Comparison of ENCODE assay signal across 8 cellular contexts in the genomic region with DNA sequence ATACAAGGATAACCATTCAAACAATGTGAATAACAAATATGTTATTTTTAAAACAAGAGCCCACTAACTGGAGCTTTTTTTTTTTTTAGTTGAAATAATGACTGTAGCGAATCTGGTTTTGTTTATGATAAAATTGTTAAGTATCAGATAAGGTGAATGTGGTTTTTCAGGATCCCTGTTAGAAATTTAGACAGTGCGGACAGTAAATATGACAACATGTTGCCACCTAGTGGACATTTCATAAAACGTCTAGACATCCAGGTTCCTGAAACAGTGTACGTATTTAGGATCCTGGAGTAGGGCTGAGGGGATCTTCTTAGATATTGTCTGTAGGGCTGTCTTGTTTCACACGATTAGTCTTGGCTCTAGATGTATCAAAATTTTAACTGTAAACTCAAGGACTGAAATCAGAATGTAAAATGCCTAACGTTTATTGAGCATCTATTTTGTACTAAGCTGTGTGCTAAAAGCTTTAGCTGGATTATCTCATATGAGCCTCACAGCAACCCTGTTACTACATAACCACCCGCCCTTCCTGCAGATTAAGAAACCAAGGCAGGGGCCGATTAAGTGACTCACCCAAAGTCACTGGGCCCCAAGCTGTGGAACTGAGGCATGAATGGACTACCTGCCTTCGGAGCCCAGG. TPM values are rescaled to one million over a fixed set of nuclear protein-coding genes. Genes with fewer than 3 reads are reported as not detected.
DNase-seq lines count a peak whose midpoint lies in the region; ATAC-seq and TF ChIP-seq lines count a peak whose summit lies in the region.

No MANE protein-coding gene starts in this region.

- no peaks in the 10 kb centered on the region for H3K4me1 ChIP-seq in CD4-positive, CD25-positive, alpha-beta regulatory T cell (ENCODE audit: control insufficient read depth, insufficient read depth, low read length, poor library complexity, severe bottlenecking)

- peak overlapping the region in 1 of 4 donors; percentile 55 for H3K4me3 Mint-ChIP-seq in CD4-positive, CD25-positive, alpha-beta regulatory T cell
- no peak overlapping the region for H3K4me3 Mint-ChIP-seq in type B pancreatic cell

- ATAC-seq in CD4-positive, CD25-positive, alpha-beta regulatory T cell (ENCODE audit: low read depth in 2 of 2) = no peak
- ATAC-seq in GM18868 (IDR thresholded peaks at IDR 0.05; ENCODE audit: unreplicated experiment) (peak; percentile 86), HG03342 (IDR thresholded peaks at IDR 0.05; ENCODE audit: unreplicated experiment) (peak; percentile 80), GM19455 (IDR thresholded peaks at IDR 0.05; ENCODE audit: unreplicated experiment) (no peak)

- peaks cover 0 to 3% (median 0%) of the 10 kb centered on the region in 7 donors for H3K9me3 Mint-ChIP-seq in CD4-positive, CD25-positive, alpha-beta regulatory T cell
- no peaks in the 10 kb centered on the region for H3K9me3 Mint-ChIP-seq in type B pancreatic cell

- H3K27ac ChIP-seq in CD4-positive, CD25-positive, alpha-beta regulatory T cell (ENCODE audit: insufficient read depth, low read length, poor library complexity, severe bottlenecking) = no peak overlapping the region

- peak; percentile 87 for TF ChIP-seq CTCF in type B pancreatic cell (conservative IDR thresholded peaks at IDR 0.05)

- H3K4me3 ChIP-seq in CD4-positive, CD25-positive, alpha-beta regulatory T cell (ENCODE audit: low read depth, low read length) = no peak overlapping the region

- peak in 2 of 3 donors; percentile 11 to 34 for DNase-seq in CD4-positive, CD25-positive, alpha-beta regulatory T cell
- DNase-seq in NCI-H526 (lab: John Stamatoyannopoulos, UW) (peak; percentile 7 to 61), brain pericyte (ENCODE audit: low read depth, low spot score) (peak; percentile 11), kidney tubule cell (ENCODE audit: low spot score) (peak; percentile 58), type B pancreatic cell (ENCODE audit: extremely low spot score, unreplicated experiment) (no peak)

- peaks cover 2% of the 10 kb centered on the region for H3K27me3 ChIP-seq in CD4-positive, CD25-positive, alpha-beta regulatory T cell (ENCODE audit: control insufficient read depth, insufficient read depth, low read length)

- no peaks in the 10 kb centered on the region for H3K4me1 Mint-ChIP-seq in CD4-positive, CD25-positive, alpha-beta regulatory T cell
- peaks cover 10% of the 10 kb centered on the region for H3K4me1 Mint-ChIP-seq in type B pancreatic cell (ENCODE audit: unreplicated experiment)

- H3K9me3 ChIP-seq in CD4-positive, CD25-positive, alpha-beta regulatory T cell (ENCODE audit: control insufficient read depth in 2 of 2, low read length in 2 of 2) = no peaks in the 10 kb centered on the region

- H3K36me3 Mint-ChIP-seq in CD4-positive, CD25-positive, alpha-beta regulatory T cell = no peaks in the 10 kb centered on the region
- H3K36me3 Mint-ChIP-seq in type B pancreatic cell = no peaks in the 10 kb centered on the region

- H3K27me3 Mint-ChIP-seq in CD4-positive, CD25-positive, alpha-beta regulatory T cell = peaks cover 12% of the 10 kb centered on the region
- H3K27me3 Mint-ChIP-seq in type B pancreatic cell = peaks cover 4% of the 10 kb centered on the region

- H3K27ac Mint-ChIP-seq in CD4-positive, CD25-positive, alpha-beta regulatory T cell = no peak overlapping the region
- no peak overlapping the region for H3K27ac Mint-ChIP-seq in type B pancreatic cell

- H3K36me3 ChIP-seq in CD4-positive, CD25-positive, alpha-beta regulatory T cell (ENCODE audit: control insufficient read depth, insufficient read depth, low read length) = no peaks in the 10 kb centered on the region

RNA-seq across cellular contexts. Expression of a gene that starts 23.9 kb away (rescaled TPM):
- total RNA-seq in CD4-positive, CD25-positive, alpha-beta regulatory T cell = not detected
- not detected for polyA plus RNA-seq in CD4-positive, CD25-positive, alpha-beta regulatory T cell
- total RNA-seq in type B pancreatic cell (ENCODE audit: low replicate concordance) = 2.5 TPM in 1 of 2 replicates, not detected in the other

Comparison
In these comparisons a context has a peak if more than half of its experiments do, and no peak if none do; other contexts are left out.
1. ATAC-seq: peak in GM18868 (single experiment) and HG03342 (single experiment); none in CD4-positive, CD25-positive, alpha-beta regulatory T cell (0 of 2) and GM19455 (single experiment).